ENCODE assay signal across 17 cellular contexts in the genomic region with DNA sequence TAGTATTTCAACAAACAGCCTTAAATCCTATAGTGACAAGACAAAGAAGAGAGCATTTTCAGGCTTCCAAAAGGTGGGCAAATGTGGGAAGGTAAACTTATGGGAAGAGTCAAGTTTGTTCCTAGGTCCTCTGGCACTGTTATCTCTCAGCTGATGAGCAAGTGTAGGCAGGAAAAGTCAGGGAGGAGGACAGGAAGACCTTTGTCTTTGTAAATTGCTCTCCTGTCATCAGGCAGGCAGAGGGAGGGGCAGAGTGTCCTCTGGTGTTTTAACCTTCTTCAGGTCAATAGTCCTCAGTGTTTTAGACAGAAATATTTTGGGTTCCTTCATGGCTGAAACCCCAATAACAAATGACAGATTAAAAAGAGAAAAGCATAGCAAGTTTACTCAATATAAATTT.
DNase-seq lines count a peak whose midpoint lies in the region; ATAC-seq, FAIRE-seq and TF ChIP-seq lines count a peak whose summit lies in the region.
"Had no signal": no experiment of that assay in that cellular context is flagged by ENCODE, and none has a peak within 500 bp of the region (broad histone marks: within the 10 kb centered on the region; RNA-seq: fewer than 3 reads in every experiment).

No MANE protein-coding gene starts in this region.

- H3K27ac ChIP-seq in OCI-LY3 (ENCODE audit: low read length) = no peak overlapping the region
- H3K27ac ChIP-seq: BLaER1 treated with 17β-estradiol and CSF1 and Interleukin-3, amounts not matched to agents 10 nM and 100 nM; KMS-11 had no signal

- no peak for ATAC-seq in GM19395 (IDR thresholded peaks at IDR 0.05; ENCODE audit: unreplicated experiment)

- H3K36me3 ChIP-seq in OCI-LY3 (replicated peaks; ENCODE audit: low read depth, low read length) = no peaks in the 10 kb centered on the region
- H3K36me3 ChIP-seq: BLaER1 treated with 17β-estradiol and CSF1 and Interleukin-3, amounts not matched to agents 10 nM and 100 nM had no signal

- H2AFZ ChIP-seq in OCI-LY3 (ENCODE audit: low read depth, low read length) = peak overlapping the region; percentile 70; the same call in 1 of the 2 replicates

- no peaks in the 10 kb centered on the region for H4K20me1 ChIP-seq in OCI-LY3 (ENCODE audit: insufficient read depth, low read length)

- FAIRE-seq in GM19239 (lab: Jason Lieb, UNC) = peak; percentile 8
- FAIRE-seq: D721Med, GM12892, H1 had no signal

- peaks cover 12% of the 10 kb centered on the region for H3K4me1 ChIP-seq in OCI-LY3 (ENCODE audit: low read length)
- H3K4me1 ChIP-seq: Caco-2 had no signal

- H3K4me3 ChIP-seq in OCI-LY3 (ENCODE audit: low read length) = no peak overlapping the region
- H3K4me3 ChIP-seq: BLaER1 treated with 17β-estradiol and CSF1 and Interleukin-3, amounts not matched to agents 10 nM and 100 nM had no signal

- no peaks in the 10 kb centered on the region for H3K27me3 ChIP-seq in OCI-LY3 (ENCODE audit: low read depth, low read length)

- no peaks in the 10 kb centered on the region for H3K9me3 ChIP-seq in OCI-LY3 (ENCODE audit: insufficient read depth, low read length)
- H3K9me3 ChIP-seq: Caco-2 had no signal

- H3K4me2 ChIP-seq in OCI-LY3 (ENCODE audit: low read length) = peak overlapping the region; percentile 34
- H3K4me2 ChIP-seq: BLaER1 treated with 17β-estradiol and CSF1 and Interleukin-3, amounts not matched to agents 10 nM and 100 nM; KMS-11 had no signal

- no peaks in the 10 kb centered on the region for H3K79me2 ChIP-seq in OCI-LY3 (ENCODE audit: low read length)

- no peak for DNase-seq in GM19239 (ENCODE audit: insufficient read length, low spot score)
- DNase-seq in iPS-NIHi7 (ENCODE audit: extremely low spot score) = peak; percentile 40
- DNase-seq in RPMI8226 = no peak
- DNase-seq in DMS53 (lab: John Stamatoyannopoulos, UW) = no peak
- DNase-seq: Caco-2; CD4-positive, CD25-positive, alpha-beta regulatory T cell; CD8-positive, alpha-beta memory T cell; DMS79; GDM1; H9 had no signal

- H3K9ac ChIP-seq in OCI-LY3 (ENCODE audit: low read length) = no peak overlapping the region
- H3K9ac ChIP-seq: BLaER1 treated with 17β-estradiol and CSF1 and Interleukin-3, amounts not matched to agents 10 nM and 100 nM; KMS-11 had no signal

- no peak for TF ChIP-seq CTCF in OCI-LY3 (IDR thresholded peaks at IDR 0.05; ENCODE audit: low read depth, low read length)
